Comparison of ENCODE assay signal across 26 cellular contexts in genomic region chr12:51330186-51330585, GRCh38. TPM values are rescaled to one million over a fixed set of nuclear protein-coding genes. Genes with fewer than 3 reads are reported as not detected.
DNase-seq lines count a peak whose midpoint lies in the region; ATAC-seq and TF ChIP-seq lines count a peak whose summit lies in the region.
"Had no signal": no experiment of that assay in that cellular context is flagged by ENCODE, and none has a peak within 500 bp of the region (broad histone marks: within the 10 kb centered on the region; RNA-seq: fewer than 3 reads in every experiment).

No MANE protein-coding gene starts in this region.

- TF ChIP-seq CTCF in CD14-positive monocyte (IDR thresholded peaks at IDR 0.05) (no peak), ovary (IDR thresholded peaks at IDR 0.05) (no peak)
- no peak for TF ChIP-seq CTCF in CD8-positive, alpha-beta T cell (IDR thresholded peaks at IDR 0.05)

- CTCF ChIA-PET in CD8-positive, alpha-beta T cell (lab: Charles Lee), result interaction anchor here (0.7 to 3.8 kb wide), 4 partner anchors 10 to 60 kb away, joined by 4 to 32 read pairs (median 4); partner anchors contain the start of gene SMAGP
- CTCF ChIA-PET in activated CD4-positive, alpha-beta memory T cell treated with anti-CD3 and anti-CD28 coated beads, Interleukin-2, amount 10 ng/mL, durations not matched to agents 7 days and 5 days (lab: Charles Lee), result interaction anchor here (0.6 to 4.0 kb wide), 6 partner anchors 9 to 565 kb away, joined by 3 to 27 read pairs (median 4); no protein-coding TSS in a partner anchor

- no peak for TF ChIP-seq POLR2A in ovary (IDR thresholded peaks at IDR 0.05)

- H3K4me3 Mint-ChIP-seq in CD14-positive monocyte, result no peak overlapping the region
- H3K4me3 Mint-ChIP-seq in CD8-positive, alpha-beta T cell, result peak overlapping the region; percentile 70
- no peak overlapping the region for H3K4me3 Mint-ChIP-seq in activated CD4-positive, alpha-beta memory T cell treated with anti-CD3 and anti-CD28 coated beads, Interleukin-2, amount 10 ng/mL, durations not matched to agents 7 days and 5 days
- H3K4me3 Mint-ChIP-seq: neural progenitor cell had no signal

- H3K4me3 ChIP-seq in CD8-positive, alpha-beta T cell (ENCODE audit: low read depth, low read length), result peak overlapping the region; percentile 57
- H3K4me3 ChIP-seq in ovary, result no peak overlapping the region
- H3K4me3 ChIP-seq: neural progenitor cell, upper lobe of right lung had no signal

- peak overlapping the region in 5 of 7 donors; percentile 75 to 94 (median 87) for H3K27ac Mint-ChIP-seq in CD14-positive monocyte
- peak overlapping the region; percentile 87 for H3K27ac Mint-ChIP-seq in CD8-positive, alpha-beta T cell
- H3K27ac Mint-ChIP-seq in activated CD4-positive, alpha-beta memory T cell treated with anti-CD3 and anti-CD28 coated beads, Interleukin-2, amount 10 ng/mL, durations not matched to agents 7 days and 5 days, result peak overlapping the region; percentile 64
- H3K27ac Mint-ChIP-seq: neural progenitor cell had no signal

- H3K27me3 ChIP-seq in CD8-positive, alpha-beta T cell (ENCODE audit: insufficient read depth, low read length), result no peaks in the 10 kb centered on the region
- H3K27me3 ChIP-seq in ovary, result no peaks in the 10 kb centered on the region
- H3K27me3 ChIP-seq: neural progenitor cell, upper lobe of right lung had no signal

- H3K36me3 ChIP-seq in CD8-positive, alpha-beta T cell (ENCODE audit: insufficient read depth, low read length), result no peaks in the 10 kb centered on the region
- H3K36me3 ChIP-seq in ovary, result no peaks in the 10 kb centered on the region
- H3K36me3 ChIP-seq: neural progenitor cell, upper lobe of right lung had no signal

- peaks cover 3 to 6% (median 6%) of the 10 kb centered on the region in 3 donors for H3K27me3 Mint-ChIP-seq in CD14-positive monocyte (ENCODE audit: low read depth in 3 of 3)
- no peaks in the 10 kb centered on the region for H3K27me3 Mint-ChIP-seq in CD8-positive, alpha-beta T cell (ENCODE audit: low read depth)
- H3K27me3 Mint-ChIP-seq in activated CD4-positive, alpha-beta memory T cell treated with anti-CD3 and anti-CD28 coated beads, Interleukin-2, amount 10 ng/mL, durations not matched to agents 7 days and 5 days, result peaks cover 2% of the 10 kb centered on the region

- peaks cover 51% of the 10 kb centered on the region for H3K4me1 ChIP-seq in CD8-positive, alpha-beta T cell (ENCODE audit: insufficient read depth, low read length)
- H3K4me1 ChIP-seq in ovary (ENCODE audit: insufficient read depth), result no peaks in the 10 kb centered on the region

- H3K27ac ChIP-seq in CD8-positive, alpha-beta T cell (ENCODE audit: low read depth, low read length), result no peak overlapping the region
- no peak overlapping the region for H3K27ac ChIP-seq in ovary
- H3K27ac ChIP-seq: neural progenitor cell, RWPE1, upper lobe of right lung had no signal

- H3K4me1 Mint-ChIP-seq in CD14-positive monocyte, result peaks cover 74% of the 10 kb centered on the region
- H3K4me1 Mint-ChIP-seq in CD8-positive, alpha-beta T cell (ENCODE audit: low read depth), result peaks cover 59% of the 10 kb centered on the region
- H3K4me1 Mint-ChIP-seq in activated CD4-positive, alpha-beta memory T cell treated with anti-CD3 and anti-CD28 coated beads, Interleukin-2, amount 10 ng/mL, durations not matched to agents 7 days and 5 days, result peaks cover 58% of the 10 kb centered on the region

- ATAC-seq in CD8-positive, alpha-beta T cell, result no peak
- ATAC-seq: upper lobe of right lung had no signal

- POLR2A ChIA-PET in CD8-positive, alpha-beta T cell (lab: Charles Lee), result interaction anchor here (0.6 to 2.0 kb wide), 9 partner anchors 9 to 92 kb away, joined by 3 to 9 read pairs (median 4); partner anchors contain the start of gene DAZAP2
- POLR2A ChIA-PET in activated CD4-positive, alpha-beta memory T cell treated with anti-CD3 and anti-CD28 coated beads, Interleukin-2, amount 10 ng/mL, durations not matched to agents 7 days and 5 days (lab: Charles Lee), result interaction anchor here (0.8 to 1.5 kb wide), 6 partner anchors 10 to 282 kb away, joined by 3 to 12 read pairs (median 4); partner anchors contain the start of genes DAZAP2, LETMD1 and POU6F1

- H3K9me3 Mint-ChIP-seq in CD14-positive monocyte, result peaks cover 0 to 2% (median 0%) of the 10 kb centered on the region in 7 donors
- H3K9me3 Mint-ChIP-seq in CD8-positive, alpha-beta T cell, result no peaks in the 10 kb centered on the region
- no peaks in the 10 kb centered on the region for H3K9me3 Mint-ChIP-seq in activated CD4-positive, alpha-beta memory T cell treated with anti-CD3 and anti-CD28 coated beads, Interleukin-2, amount 10 ng/mL, durations not matched to agents 7 days and 5 days

- no peaks in the 10 kb centered on the region for H3K9me3 ChIP-seq in CD8-positive, alpha-beta T cell (ENCODE audit: low read length)
- H3K9me3 ChIP-seq in ovary, result no peaks in the 10 kb centered on the region
- H3K9me3 ChIP-seq: upper lobe of right lung had no signal

- no peak for TF ChIP-seq EP300 in ovary (IDR thresholded peaks at IDR 0.05)

- intact Hi-C loops in CD14-positive monocyte (cut with micrococcal nuclease), result no loop called here
- intact Hi-C loops in CD8-positive, alpha-beta T cell (cut with DNase I, micrococcal nuclease), result no loop called here
- intact Hi-C loops in ovary (cut with DNase I), result no loop called here

- no peak for DNase-seq in CD14-positive monocyte (ENCODE audit: low spot score)
- DNase-seq in CD8-positive, alpha-beta T cell, result no peak
- no peak for DNase-seq in activated CD4-positive, alpha-beta memory T cell treated with anti-CD3 and anti-CD28 coated beads, Interleukin-2, amount 10 ng/mL, durations not matched to agents 7 days and 5 days
- DNase-seq in iris pigment epithelial cell (ENCODE audit: low read depth), result peak; percentile 14
- no peak for DNase-seq in RKO (ENCODE audit: low spot score)
- no peak for DNase-seq in NOMO-1 treated with DMSO at 0.1 percent for 48 hours (lab: John Stamatoyannopoulos, UW; ENCODE audit: unreplicated experiment)
- no peak for DNase-seq in ovary
- DNase-seq in cerebellar cortex (ENCODE audit: low spot score), result no peak
- DNase-seq: activated CD8-positive, alpha-beta memory T cell treated with anti-CD3 and anti-CD28 coated beads, Interleukin-2, amount 50 U/mL, for 48 hours; amniotic stem cell; C1 segment of cervical spinal cord; central memory CD4-positive, alpha-beta T cell; DND-41; HCEC 1CT; hippocampal formation; kidney glomerular epithelial cell; mesendoderm; NCI-H146; NCI-H226; SW 1271; upper lobe of right lung had no signal

- peaks cover 3 to 4% of the 10 kb centered on the region in 2 donors for H3K36me3 Mint-ChIP-seq in CD14-positive monocyte
- no peaks in the 10 kb centered on the region for H3K36me3 Mint-ChIP-seq in CD8-positive, alpha-beta T cell
- no peaks in the 10 kb centered on the region for H3K36me3 Mint-ChIP-seq in activated CD4-positive, alpha-beta memory T cell treated with anti-CD3 and anti-CD28 coated beads, Interleukin-2, amount 10 ng/mL, durations not matched to agents 7 days and 5 days (ENCODE audit: low read depth)
- H3K36me3 Mint-ChIP-seq: neural progenitor cell had no signal

RNA-seq across cellular contexts. Expression of gene BIN2, which starts 6.2 kb away (rescaled TPM):
- polyA plus RNA-seq in CD14-positive monocyte, result 100 to 1,000 TPM; 120 to 196 TPM
- total RNA-seq in CD8-positive, alpha-beta T cell, result 100 to 1,000 TPM; 115 to 125 TPM
- 100 to 1,000 TPM; 206 to 214 TPM for total RNA-seq in activated CD4-positive, alpha-beta memory T cell treated with anti-CD3 and anti-CD28 coated beads, Interleukin-2, amount 10 ng/mL, durations not matched to agents 7 days and 5 days
- total RNA-seq in ovary, result 1 to 10 TPM; 1.1 to 3.5 (median 1.5) TPM
- polyA plus RNA-seq in ovary, result 1 to 10 TPM; 1.1 to 7.6 TPM
- total RNA-seq: M059J, renal cortical epithelial cell had no signal

RNA-seq across cellular contexts. Expression of gene CELA1, which starts 16.3 kb away (rescaled TPM):
- polyA plus RNA-seq in CD14-positive monocyte (1 to 10 TPM in 1 of 2 donors, under 1 TPM in 1; 0.67 to 3.0 TPM), ovary (not detected)
- under 1 TPM in 1 of 2 experiments, not detected in 1; 0.79 TPM for total RNA-seq in CD8-positive, alpha-beta T cell
- total RNA-seq in activated CD4-positive, alpha-beta memory T cell treated with anti-CD3 and anti-CD28 coated beads, Interleukin-2, amount 10 ng/mL, durations not matched to agents 7 days and 5 days, result not detected
- not detected for total RNA-seq in ovary
- total RNA-seq: HT-29, M059J, renal cortical epithelial cell, upper lobe of right lung had no signal

RNA-seq across cellular contexts. Expression of gene SMAGP, which starts 60.0 kb away (rescaled TPM):
- polyA plus RNA-seq in CD14-positive monocyte (1 to 10 TPM; 3.0 to 6.6 TPM), ovary (10 to 100 TPM in 1 of 2 donors, 1 to 10 TPM in 1; 7.2 to 36.5 TPM)
- total RNA-seq in CD8-positive, alpha-beta T cell, result 1 to 10 TPM; 1.9 to 2.3 TPM
- total RNA-seq in activated CD4-positive, alpha-beta memory T cell treated with anti-CD3 and anti-CD28 coated beads, Interleukin-2, amount 10 ng/mL, durations not matched to agents 7 days and 5 days, result 1 to 10 TPM; 1.8 to 3.1 TPM
- total RNA-seq in ovary, result 10 to 100 TPM in 3 of 7 donors, 1 to 10 TPM in 4; 5.2 to 17.6 (median 9.4) TPM

Comparison
In these comparisons a context has a peak if more than half of its experiments do, and no peak if none do; other contexts are left out.
1. RNA of gene BIN2, which starts 6.2 kb away (total RNA-seq): 206 to 214 TPM in activated CD4-positive, alpha-beta memory T cell treated with anti-CD3 and anti-CD28 coated beads, Interleukin-2, amount 10 ng/mL, durations not matched to agents 7 days and 5 days and 115 to 125 TPM in CD8-positive, alpha-beta T cell; 1.1 to 3.5 TPM in ovary; every median in the first group is over 10 times any median in the second.
2. Peak in every context shown above with its lines, with median percentiles within 50 percentile points of each other: H3K27ac Mint-ChIP-seq.